1 cellular context compared by ENCODE assay signal in the genomic region with DNA sequence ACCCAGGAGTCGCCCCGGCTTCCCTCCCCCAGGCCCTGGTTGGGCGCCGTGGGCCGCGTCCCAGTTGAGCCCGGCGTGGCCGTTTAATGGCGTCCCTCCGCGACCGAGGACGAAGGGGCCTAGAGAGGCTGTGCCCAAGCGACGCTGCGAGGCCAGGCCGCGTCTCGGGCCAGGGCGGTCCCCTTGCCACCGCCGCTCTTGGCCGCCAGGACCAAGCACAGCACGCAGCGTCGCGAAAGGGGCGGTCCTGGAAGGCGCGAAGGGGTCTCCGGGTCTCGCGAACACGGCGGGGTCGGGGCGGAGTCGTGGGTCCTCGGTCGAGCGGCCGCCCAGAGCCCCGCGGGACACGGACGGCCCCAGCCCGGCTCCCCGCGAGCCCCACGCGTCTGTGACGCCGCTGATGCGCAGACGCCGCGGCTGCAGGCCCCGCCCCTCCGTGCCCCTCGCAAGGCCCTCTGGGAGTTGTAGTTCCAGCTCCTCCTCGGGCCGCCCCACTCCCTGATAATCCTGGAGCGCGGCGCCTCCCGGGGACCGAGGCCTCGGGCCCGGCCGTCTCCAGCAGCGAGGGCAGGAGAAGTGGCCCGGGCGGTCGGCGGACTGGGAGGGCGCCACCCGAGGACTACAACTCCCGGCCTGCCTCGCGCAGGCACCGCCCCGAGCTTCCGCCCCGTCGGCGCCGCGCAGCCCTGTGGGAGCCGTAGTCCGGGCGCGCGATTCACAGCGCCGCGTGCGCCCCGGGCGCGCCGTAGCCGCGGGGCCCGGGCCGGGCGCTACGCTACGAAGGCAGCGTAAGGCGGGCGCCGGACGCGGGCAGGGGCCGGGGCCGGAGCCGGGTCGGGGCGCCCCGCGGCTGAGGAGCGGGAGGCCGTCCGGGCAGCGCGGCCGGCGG.
TF ChIP-seq lines count a peak whose summit lies in the region.

A gene (plus strand): TSS at position 698 of the 889 bp plus-strand sequence. CDS start 19,127 bp downstream, outside the sequence.

TF ChIP-seq in HepG2, 621 proteins besides CTCF, POLR2A, EP300 and RAD21 (continued from another document and continues in another):
- TF ChIP-seq, protein P1, sequence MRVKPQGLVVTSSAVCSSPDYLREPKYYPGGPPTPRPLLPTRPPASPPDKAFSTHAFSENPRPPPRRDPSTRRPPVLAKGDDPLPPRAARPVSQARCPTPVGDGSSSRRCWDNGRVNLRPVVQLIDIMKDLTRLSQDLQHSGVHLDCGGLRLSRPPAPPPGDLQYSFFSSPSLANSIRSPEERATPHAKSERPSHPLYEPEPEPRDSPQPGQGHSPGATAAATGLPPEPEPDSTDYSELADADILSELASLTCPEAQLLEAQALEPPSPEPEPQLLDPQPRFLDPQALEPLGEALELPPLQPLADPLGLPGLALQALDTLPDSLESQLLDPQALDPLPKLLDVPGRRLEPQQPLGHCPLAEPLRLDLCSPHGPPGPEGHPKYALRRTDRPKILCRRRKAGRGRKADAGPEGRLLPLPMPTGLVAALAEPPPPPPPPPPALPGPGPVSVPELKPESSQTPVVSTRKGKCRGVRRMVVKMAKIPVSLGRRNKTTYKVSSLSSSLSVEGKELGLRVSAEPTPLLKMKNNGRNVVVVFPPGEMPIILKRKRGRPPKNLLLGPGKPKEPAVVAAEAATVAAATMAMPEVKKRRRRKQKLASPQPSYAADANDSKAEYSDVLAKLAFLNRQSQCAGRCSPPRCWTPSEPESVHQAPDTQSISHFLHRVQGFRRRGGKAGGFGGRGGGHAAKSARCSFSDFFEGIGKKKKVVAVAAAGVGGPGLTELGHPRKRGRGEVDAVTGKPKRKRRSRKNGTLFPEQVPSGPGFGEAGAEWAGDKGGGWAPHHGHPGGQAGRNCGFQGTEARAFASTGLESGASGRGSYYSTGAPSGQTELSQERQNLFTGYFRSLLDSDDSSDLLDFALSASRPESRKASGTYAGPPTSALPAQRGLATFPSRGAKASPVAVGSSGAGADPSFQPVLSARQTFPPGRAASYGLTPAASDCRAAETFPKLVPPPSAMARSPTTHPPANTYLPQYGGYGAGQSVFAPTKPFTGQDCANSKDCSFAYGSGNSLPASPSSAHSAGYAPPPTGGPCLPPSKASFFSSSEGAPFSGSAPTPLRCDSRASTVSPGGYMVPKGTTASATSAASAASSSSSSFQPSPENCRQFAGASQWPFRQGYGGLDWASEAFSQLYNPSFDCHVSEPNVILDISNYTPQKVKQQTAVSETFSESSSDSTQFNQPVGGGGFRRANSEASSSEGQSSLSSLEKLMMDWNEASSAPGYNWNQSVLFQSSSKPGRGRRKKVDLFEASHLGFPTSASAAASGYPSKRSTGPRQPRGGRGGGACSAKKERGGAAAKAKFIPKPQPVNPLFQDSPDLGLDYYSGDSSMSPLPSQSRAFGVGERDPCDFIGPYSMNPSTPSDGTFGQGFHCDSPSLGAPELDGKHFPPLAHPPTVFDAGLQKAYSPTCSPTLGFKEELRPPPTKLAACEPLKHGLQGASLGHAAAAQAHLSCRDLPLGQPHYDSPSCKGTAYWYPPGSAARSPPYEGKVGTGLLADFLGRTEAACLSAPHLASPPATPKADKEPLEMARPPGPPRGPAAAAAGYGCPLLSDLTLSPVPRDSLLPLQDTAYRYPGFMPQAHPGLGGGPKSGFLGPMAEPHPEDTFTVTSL (CRISPR knock-in tag; IDR thresholded peaks at IDR 0.05; ENCODE audit: borderline replicate concordance), result no peak
- TF ChIP-seq ZSCAN31 (CRISPR knock-in tag; IDR thresholded peaks at IDR 0.05; ENCODE audit: low read depth) (peak; percentile 42; the same call in 1 of the 2 replicates), ZNF510 (CRISPR knock-in tag; IDR thresholded peaks at IDR 0.05; ENCODE audit: low read depth) (no peak), MAFK (conservative IDR thresholded peaks at IDR 0.05 in 1 of 2, IDR thresholded peaks at IDR 0.05 in 1 of 2; ENCODE audit: low read length in 2 of 2) (no peak), HNF4A (CRISPR knock-in tag; IDR thresholded peaks at IDR 0.05) (no peak), MLLT10 (CRISPR knock-in tag; IDR thresholded peaks at IDR 0.05) (no peak), ZNF766 (CRISPR knock-in tag; IDR thresholded peaks at IDR 0.05; ENCODE audit: borderline replicate concordance) (0 out of 2 replicates have a peak, but pooled peaks have one; percentile 72), ZFY (CRISPR knock-in tag; IDR thresholded peaks at IDR 0.05) (peak; percentile 98), ZNF333 (CRISPR knock-in tag; IDR thresholded peaks at IDR 0.05; ENCODE audit: borderline replicate concordance) (peak; percentile 82; the same call in 1 of the 2 replicates), HOXA9 (CRISPR knock-in tag; IDR thresholded peaks at IDR 0.05; ENCODE audit: borderline replicate concordance) (no peak), MIXL1 (CRISPR knock-in tag; IDR thresholded peaks at IDR 0.05) (no peak), CCAR2 (optimal IDR thresholded peaks at IDR 0.05; ENCODE audit: low read depth, low read length) (no peak), ZNF670 (CRISPR knock-in tag; IDR thresholded peaks at IDR 0.05; ENCODE audit: borderline replicate concordance) (no peak; the same call in 1 of the 2 replicates), TARDBP (CRISPR knock-in tag; IDR thresholded peaks at IDR 0.05) (peak; percentile 26; the same call in 1 of the 2 replicates), SYNCRIP (IDR thresholded peaks at IDR 0.05; ENCODE audit: insufficient read depth, low read depth, low read length) (no peak), SMARCE1 (IDR thresholded peaks at IDR 0.05; ENCODE audit: borderline replicate concordance) (no peak), NCOA5 (CRISPR knock-in tag; IDR thresholded peaks at IDR 0.05) (no peak), ESRRA (CRISPR knock-in tag; IDR thresholded peaks at IDR 0.05; ENCODE audit: low read depth) (peak; percentile 23; the same call in 1 of the 2 replicates), CBX1 (IDR thresholded peaks at IDR 0.05; ENCODE audit: low read depth) (no peak), ZFP36L2 (CRISPR knock-in tag; IDR thresholded peaks at IDR 0.05) (no peak), KAT7 (CRISPR knock-in tag; IDR thresholded peaks at IDR 0.05; ENCODE audit: borderline replicate concordance) (peak; percentile 82; the same call in 1 of the 2 replicates), ZNF282 (IDR thresholded peaks at IDR 0.05; ENCODE audit: partially characterized antibody) (no peak), SRSF1 (optimal IDR thresholded peaks at IDR 0.05; ENCODE audit: low read depth, low read length) (peak; percentile 15), KLF16 (CRISPR knock-in tag; IDR thresholded peaks at IDR 0.05) (peak in 1 of 2 experiments; percentile 42; a peak in 1 of 4 replicates), NR2F6 (IDR thresholded peaks at IDR 0.05) (no peak), NR2F6 (CRISPR knock-in tag; IDR thresholded peaks at IDR 0.05) (peak; percentile 2; the same call in 1 of the 2 replicates), SRSF9 (IDR thresholded peaks at IDR 0.05; ENCODE audit: borderline replicate concordance, insufficient read depth, low read depth, low read length, poor library complexity, severe bottlenecking) (no peak), MTF1 (CRISPR knock-in tag; IDR thresholded peaks at IDR 0.05) (peak; percentile 58; the same call in 1 of the 2 replicates), ETV5 (CRISPR knock-in tag; IDR thresholded peaks at IDR 0.05; ENCODE audit: borderline replicate concordance) (peak; percentile 64), ARID2 (CRISPR knock-in tag; IDR thresholded peaks at IDR 0.05; ENCODE audit: borderline replicate concordance) (no peak), ZNF337 (CRISPR knock-in tag; IDR thresholded peaks at IDR 0.05; ENCODE audit: borderline replicate concordance, low read depth) (no peak), ZNF558 (CRISPR knock-in tag; IDR thresholded peaks at IDR 0.05; ENCODE audit: borderline replicate concordance) (peak; percentile 83; the same call in 1 of the 2 replicates), ZSCAN22 (CRISPR knock-in tag; IDR thresholded peaks at IDR 0.05) (no peak), SKI (IDR thresholded peaks at IDR 0.05; ENCODE audit: partially characterized antibody) (peak; percentile 94), ELF1 (CRISPR knock-in tag; IDR thresholded peaks at IDR 0.05) (peak; percentile 59)
- TF ChIP-seq, protein P2, sequence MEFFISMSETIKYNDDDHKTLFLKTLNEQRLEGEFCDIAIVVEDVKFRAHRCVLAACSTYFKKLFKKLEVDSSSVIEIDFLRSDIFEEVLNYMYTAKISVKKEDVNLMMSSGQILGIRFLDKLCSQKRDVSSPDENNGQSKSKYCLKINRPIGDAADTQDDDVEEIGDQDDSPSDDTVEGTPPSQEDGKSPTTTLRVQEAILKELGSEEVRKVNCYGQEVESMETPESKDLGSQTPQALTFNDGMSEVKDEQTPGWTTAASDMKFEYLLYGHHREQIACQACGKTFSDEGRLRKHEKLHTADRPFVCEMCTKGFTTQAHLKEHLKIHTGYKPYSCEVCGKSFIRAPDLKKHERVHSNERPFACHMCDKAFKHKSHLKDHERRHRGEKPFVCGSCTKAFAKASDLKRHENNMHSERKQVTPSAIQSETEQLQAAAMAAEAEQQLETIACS (CRISPR knock-in tag; IDR thresholded peaks at IDR 0.05), result 0 out of 2 replicates have a peak, but pooled peaks have one; percentile 53
- TF ChIP-seq, protein P3, sequence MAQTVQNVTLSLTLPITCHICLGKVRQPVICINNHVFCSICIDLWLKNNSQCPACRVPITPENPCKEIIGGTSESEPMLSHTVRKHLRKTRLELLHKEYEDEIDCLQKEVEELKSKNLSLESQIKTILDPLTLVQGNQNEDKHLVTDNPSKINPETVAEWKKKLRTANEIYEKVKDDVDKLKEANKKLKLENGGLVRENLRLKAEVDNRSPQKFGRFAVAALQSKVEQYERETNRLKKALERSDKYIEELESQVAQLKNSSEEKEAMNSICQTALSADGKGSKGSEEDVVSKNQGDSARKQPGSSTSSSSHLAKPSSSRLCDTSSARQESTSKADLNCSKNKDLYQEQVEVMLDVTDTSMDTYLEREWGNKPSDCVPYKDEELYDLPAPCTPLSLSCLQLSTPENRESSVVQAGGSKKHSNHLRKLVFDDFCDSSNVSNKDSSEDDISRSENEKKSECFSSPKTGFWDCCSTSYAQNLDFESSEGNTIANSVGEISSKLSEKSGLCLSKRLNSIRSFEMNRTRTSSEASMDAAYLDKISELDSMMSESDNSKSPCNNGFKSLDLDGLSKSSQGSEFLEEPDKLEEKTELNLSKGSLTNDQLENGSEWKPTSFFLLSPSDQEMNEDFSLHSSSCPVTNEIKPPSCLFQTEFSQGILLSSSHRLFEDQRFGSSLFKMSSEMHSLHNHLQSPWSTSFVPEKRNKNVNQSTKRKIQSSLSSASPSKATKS (CRISPR knock-in tag; IDR thresholded peaks at IDR 0.05), result no peak; the same call in 1 of the 2 replicates
- TF ChIP-seq, protein P4, sequence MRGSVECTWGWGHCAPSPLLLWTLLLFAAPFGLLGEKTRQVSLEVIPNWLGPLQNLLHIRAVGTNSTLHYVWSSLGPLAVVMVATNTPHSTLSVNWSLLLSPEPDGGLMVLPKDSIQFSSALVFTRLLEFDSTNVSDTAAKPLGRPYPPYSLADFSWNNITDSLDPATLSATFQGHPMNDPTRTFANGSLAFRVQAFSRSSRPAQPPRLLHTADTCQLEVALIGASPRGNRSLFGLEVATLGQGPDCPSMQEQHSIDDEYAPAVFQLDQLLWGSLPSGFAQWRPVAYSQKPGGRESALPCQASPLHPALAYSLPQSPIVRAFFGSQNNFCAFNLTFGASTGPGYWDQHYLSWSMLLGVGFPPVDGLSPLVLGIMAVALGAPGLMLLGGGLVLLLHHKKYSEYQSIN (CRISPR knock-in tag; IDR thresholded peaks at IDR 0.05; ENCODE audit: borderline replicate concordance), result no peak
- TF ChIP-seq, protein P5, sequence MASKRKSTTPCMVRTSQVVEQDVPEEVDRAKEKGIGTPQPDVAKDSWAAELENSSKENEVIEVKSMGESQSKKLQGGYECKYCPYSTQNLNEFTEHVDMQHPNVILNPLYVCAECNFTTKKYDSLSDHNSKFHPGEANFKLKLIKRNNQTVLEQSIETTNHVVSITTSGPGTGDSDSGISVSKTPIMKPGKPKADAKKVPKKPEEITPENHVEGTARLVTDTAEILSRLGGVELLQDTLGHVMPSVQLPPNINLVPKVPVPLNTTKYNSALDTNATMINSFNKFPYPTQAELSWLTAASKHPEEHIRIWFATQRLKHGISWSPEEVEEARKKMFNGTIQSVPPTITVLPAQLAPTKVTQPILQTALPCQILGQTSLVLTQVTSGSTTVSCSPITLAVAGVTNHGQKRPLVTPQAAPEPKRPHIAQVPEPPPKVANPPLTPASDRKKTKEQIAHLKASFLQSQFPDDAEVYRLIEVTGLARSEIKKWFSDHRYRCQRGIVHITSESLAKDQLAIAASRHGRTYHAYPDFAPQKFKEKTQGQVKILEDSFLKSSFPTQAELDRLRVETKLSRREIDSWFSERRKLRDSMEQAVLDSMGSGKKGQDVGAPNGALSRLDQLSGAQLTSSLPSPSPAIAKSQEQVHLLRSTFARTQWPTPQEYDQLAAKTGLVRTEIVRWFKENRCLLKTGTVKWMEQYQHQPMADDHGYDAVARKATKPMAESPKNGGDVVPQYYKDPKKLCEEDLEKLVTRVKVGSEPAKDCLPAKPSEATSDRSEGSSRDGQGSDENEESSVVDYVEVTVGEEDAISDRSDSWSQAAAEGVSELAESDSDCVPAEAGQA (IDR thresholded peaks at IDR 0.05; ENCODE audit: low read depth), result peak; percentile 71
- TF ChIP-seq, protein P5 (CRISPR knock-in tag; IDR thresholded peaks at IDR 0.05; ENCODE audit: borderline replicate concordance), result peak; percentile 75
- TF ChIP-seq, protein P6, sequence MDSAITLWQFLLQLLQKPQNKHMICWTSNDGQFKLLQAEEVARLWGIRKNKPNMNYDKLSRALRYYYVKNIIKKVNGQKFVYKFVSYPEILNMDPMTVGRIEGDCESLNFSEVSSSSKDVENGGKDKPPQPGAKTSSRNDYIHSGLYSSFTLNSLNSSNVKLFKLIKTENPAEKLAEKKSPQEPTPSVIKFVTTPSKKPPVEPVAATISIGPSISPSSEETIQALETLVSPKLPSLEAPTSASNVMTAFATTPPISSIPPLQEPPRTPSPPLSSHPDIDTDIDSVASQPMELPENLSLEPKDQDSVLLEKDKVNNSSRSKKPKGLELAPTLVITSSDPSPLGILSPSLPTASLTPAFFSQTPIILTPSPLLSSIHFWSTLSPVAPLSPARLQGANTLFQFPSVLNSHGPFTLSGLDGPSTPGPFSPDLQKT (CRISPR knock-in tag; IDR thresholded peaks at IDR 0.05; ENCODE audit: borderline replicate concordance), result peak; percentile 98
- TF ChIP-seq, protein P7, sequence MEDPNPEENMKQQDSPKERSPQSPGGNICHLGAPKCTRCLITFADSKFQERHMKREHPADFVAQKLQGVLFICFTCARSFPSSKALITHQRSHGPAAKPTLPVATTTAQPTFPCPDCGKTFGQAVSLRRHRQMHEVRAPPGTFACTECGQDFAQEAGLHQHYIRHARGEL (CRISPR knock-in tag; IDR thresholded peaks at IDR 0.05), result 0 out of 2 replicates have a peak, but pooled peaks have one; percentile 79
